24 cellular contexts compared by ENCODE assay signal in genomic region chr20:23583526-23583925, GRCh38. TPM values are rescaled to one million over a fixed set of nuclear protein-coding genes. Genes with fewer than 3 reads are reported as not detected.
"Had no signal": no experiment of that assay in that cellular context is flagged by ENCODE, and none has a peak within 500 bp of the region (broad histone marks: within the 10 kb centered on the region; RNA-seq: fewer than 3 reads in every experiment).

No MANE protein-coding gene starts in this region.

- H3K27me3 ChIP-seq: esophagus squamous epithelium, testis had no signal

- ATAC-seq: right cardiac atrium had no signal

- H3K9me3 Mint-ChIP-seq: activated CD4-positive, alpha-beta T cell treated with anti-CD3 and anti-CD28 coated beads, Interleukin-2, amount 10 ng/mL, durations not matched to agents 7 days and 5 days; stimulated activated naive CD8-positive, alpha-beta T cell treated with anti-CD3 and anti-CD28 coated beads, Interleukin-15, Interleukin-2, amounts not matched to agents 100 ng/mL and 50 ng/mL, for 24 hours had no signal

- H3K4me3 ChIP-seq: esophagus squamous epithelium, lung, testis had no signal

- DNase-seq: activated CD4-positive, alpha-beta T cell treated with anti-CD3 and anti-CD28 coated beads, Interleukin-2, amount 10 ng/mL, durations not matched to agents 7 days and 5 days; activated CD8-positive, alpha-beta memory T cell treated with anti-CD3 and anti-CD28 coated beads for 24 hours; activated naive CD4-positive, alpha-beta T cell treated with Interleukin-2 at 50 U/mL for 16 hours; anterior cingulate cortex; esophagus squamous epithelium; glutamatergic neuron; hypothalamus; midbrain; small intestine; stimulated activated CD4-positive, alpha-beta T cell treated with anti-CD3 and anti-CD28 coated beads, Interleukin-4, amount 100 ng/mL, for 4 hours; stimulated activated CD8-positive, alpha-beta memory T cell treated with anti-CD3 and anti-CD28 coated beads, Interleukin-4, amount 100 ng/mL, for 48 hours; T-helper 9 cell; testis had no signal

- H3K36me3 ChIP-seq: esophagus squamous epithelium had no signal

- H3K27me3 Mint-ChIP-seq: progenitor cell of endocrine pancreas had no signal

- H3K4me3 Mint-ChIP-seq: activated CD4-positive, alpha-beta T cell treated with anti-CD3 and anti-CD28 coated beads, Interleukin-2, amount 10 ng/mL, durations not matched to agents 7 days and 5 days; stimulated activated naive CD8-positive, alpha-beta T cell treated with anti-CD3 and anti-CD28 coated beads, Interleukin-15, Interleukin-2, amounts not matched to agents 100 ng/mL and 50 ng/mL, for 24 hours had no signal

- H3K4me1 Mint-ChIP-seq: activated CD4-positive, alpha-beta T cell treated with anti-CD3 and anti-CD28 coated beads, Interleukin-2, amount 10 ng/mL, durations not matched to agents 7 days and 5 days had no signal

- H3K27ac Mint-ChIP-seq: activated CD4-positive, alpha-beta T cell treated with anti-CD3 and anti-CD28 coated beads, Interleukin-2, amount 10 ng/mL, durations not matched to agents 7 days and 5 days; progenitor cell of endocrine pancreas; stimulated activated naive CD8-positive, alpha-beta T cell treated with anti-CD3 and anti-CD28 coated beads, Interleukin-15, Interleukin-2, amounts not matched to agents 100 ng/mL and 50 ng/mL, for 24 hours had no signal

- FAIRE-seq: small intestine had no signal

RNA-seq across cellular contexts. Expression of gene CST9L, which starts 15.2 kb away (rescaled TPM):
- total RNA-seq: activated CD4-positive, alpha-beta T cell treated with anti-CD3 and anti-CD28 coated beads, Interleukin-2, amount 10 ng/mL, durations not matched to agents 7 days and 5 days; chondrocyte; dermis microvascular lymphatic vessel endothelial cell; esophagus squamous epithelium; fibroblast of villous mesenchyme; lung; myocyte; omental fat pad; progenitor cell of endocrine pancreas; right cardiac atrium; urinary bladder had no signal
- polyA plus RNA-seq: lung, neural cell, right cardiac atrium, small intestine, urinary bladder had no signal

RNA-seq across cellular contexts. Expression of gene CST9, which starts 22.2 kb away (rescaled TPM):
- total RNA-seq: activated CD4-positive, alpha-beta T cell treated with anti-CD3 and anti-CD28 coated beads, Interleukin-2, amount 10 ng/mL, durations not matched to agents 7 days and 5 days; chondrocyte; dermis microvascular lymphatic vessel endothelial cell; esophagus squamous epithelium; fibroblast of villous mesenchyme; lung; myocyte; progenitor cell of endocrine pancreas; right cardiac atrium; urinary bladder had no signal
- polyA plus RNA-seq: lung, neural cell, right cardiac atrium, small intestine, urinary bladder had no signal
